Comparison of ENCODE assay signal across 18 cellular contexts in genomic region chr16:27511657-27512056, GRCh38. TPM values are rescaled to one million over a fixed set of nuclear protein-coding genes. Genes with fewer than 3 reads are reported as not detected.
DNase-seq lines count a peak whose midpoint lies in the region; ATAC-seq and TF ChIP-seq lines count a peak whose summit lies in the region.
"Had no signal": no experiment of that assay in that cellular context is flagged by ENCODE, and none has a peak within 500 bp of the region (broad histone marks: within the 10 kb centered on the region; RNA-seq: fewer than 3 reads in every experiment).

No MANE protein-coding gene starts in this region.

- TF ChIP-seq CTCF in brain (conservative IDR thresholded peaks at IDR 0.05) (no peak), fibroblast of villous mesenchyme (IDR thresholded peaks at IDR 0.05; ENCODE audit: insufficient read depth, low read depth, low read length) (no peak), colonic mucosa (IDR thresholded peaks at IDR 0.05) (no peak)

- H3K9me3 ChIP-seq in stomach smooth muscle (ENCODE audit: control insufficient read depth in 2 of 2, low read length in 2 of 2) (no peaks in the 10 kb centered on the region), colonic mucosa (no peaks in the 10 kb centered on the region)
- H3K9me3 ChIP-seq: BE2C had no signal

- peaks cover 97% of the 10 kb centered on the region for H3K36me3 Mint-ChIP-seq in brain

- intact Hi-C loops in colonic mucosa (cut with DNase I) = no loop called here

- ATAC-seq in GM19023 (IDR thresholded peaks at IDR 0.05; ENCODE audit: unreplicated experiment) = no peak

- H3K4me1 ChIP-seq in stomach smooth muscle (ENCODE audit: control insufficient read depth, insufficient read depth, low read length) = peaks cover 37% of the 10 kb centered on the region
- no peaks in the 10 kb centered on the region for H3K4me1 ChIP-seq in colonic mucosa
- H3K4me1 ChIP-seq: BE2C had no signal

- H3K4me3 ChIP-seq in fibroblast of villous mesenchyme (ENCODE audit: low read depth, low read length) (no peak overlapping the region), stomach smooth muscle (ENCODE audit: low read length in 2 of 2) (no peak overlapping the region), colonic mucosa (no peak overlapping the region)
- H3K4me3 ChIP-seq: skin epidermis had no signal

- H3K36me3 ChIP-seq in stomach smooth muscle (ENCODE audit: control insufficient read depth in 2 of 2, insufficient read depth in 2 of 2, low read length in 2 of 2) (peaks cover 30 to 47% of the 10 kb centered on the region in 2 donors), colonic mucosa (peaks cover 21% of the 10 kb centered on the region)

- H3K27ac Mint-ChIP-seq in brain = peak overlapping the region; percentile 35 to 93 (median 74)

- H3K27ac ChIP-seq in stomach smooth muscle (ENCODE audit: low read length) (peak overlapping the region; percentile 80), colonic mucosa (no peak overlapping the region)
- H3K27ac ChIP-seq: skin epidermis had no signal

- H3K27me3 Mint-ChIP-seq in brain = no peaks in the 10 kb centered on the region

- peaks cover 0 to 6% (median 0%) of the 10 kb centered on the region in 5 experiments for H3K9me3 Mint-ChIP-seq in brain
- H3K9me3 Mint-ChIP-seq: H9 had no signal

- H3K4me3 Mint-ChIP-seq in brain = peak overlapping the region in 1 of 5 experiments; percentile 30
- H3K4me3 Mint-ChIP-seq: H9 had no signal

- peaks cover 11% of the 10 kb centered on the region for H3K4me1 Mint-ChIP-seq in brain
- H3K4me1 Mint-ChIP-seq: H9 had no signal

- peak; percentile 39 for DNase-seq in fibroblast of villous mesenchyme (ENCODE audit: low read depth)
- peak; percentile 46 for DNase-seq in mucosa of gallbladder (ENCODE audit: low spot score)
- no peak for DNase-seq in colonic mucosa
- DNase-seq in DMS79 treated with DMSO at 0.1 percent for 48 hours (lab: John Stamatoyannopoulos, UW) = no peak
- DNase-seq: activated CD4-positive, CD25-positive, alpha-beta regulatory T cell treated with anti-CD3 and anti-CD28 coated beads, Interleukin-2, amount 50 U/mL, for 72 hours; activated effector memory CD4-positive, alpha-beta T cell treated with Interleukin-2 at 50 U/mL for 16 hours; BE2C; effector memory CD4-positive, alpha-beta T cell; foreskin melanocyte; H9; Kasumi-1; mesenchymal stem cell; SHP77; stimulated activated CD4-positive, alpha-beta T cell treated with anti-CD3 and anti-CD28 coated beads, Interleukin-4, amount 100 ng/mL, for 4 hours had no signal

- H3K27me3 ChIP-seq in stomach smooth muscle (ENCODE audit: control insufficient read depth in 1 of 2, insufficient read depth in 2 of 2, low read length in 2 of 2) = no peaks in the 10 kb centered on the region
- H3K27me3 ChIP-seq in colonic mucosa = no peaks in the 10 kb centered on the region
- H3K27me3 ChIP-seq: BE2C had no signal

- H3K9ac ChIP-seq in stomach smooth muscle (ENCODE audit: low read length in 2 of 2) (peak overlapping the region in 1 of 2 donors; percentile 42), colonic mucosa (ENCODE audit: low read depth in 2 of 2, low read length in 2 of 2) (no peak overlapping the region)

RNA-seq across cellular contexts. Expression of gene GTF3C1, which starts 38.1 kb away (rescaled TPM):
- 111 TPM for polyA plus RNA-seq in brain (ENCODE audit: insufficient read depth, low read depth, low replicate concordance)
- 97.0 and 101 TPM in 2 replicates for total RNA-seq in fibroblast of villous mesenchyme
- 70.9 TPM for total RNA-seq in mucosa of gallbladder
- total RNA-seq in colonic mucosa = 10 to 100 TPM; 40.1 to 67.8 TPM

RNA-seq across cellular contexts. Expression of gene KATNIP, which starts 38.3 kb away (rescaled TPM):
- polyA plus RNA-seq in brain (ENCODE audit: insufficient read depth, low read depth, low replicate concordance) = 13.5 TPM
- total RNA-seq in fibroblast of villous mesenchyme = 25.1 and 25.5 TPM in 2 replicates
- 38.9 TPM for total RNA-seq in mucosa of gallbladder
- 10 to 100 TPM; 23.6 to 34.1 TPM for total RNA-seq in colonic mucosa

Comparison
In these comparisons a context has a peak if more than half of its experiments do, and no peak if none do; other contexts are left out.
1. DNase-seq: peak in fibroblast of villous mesenchyme (single experiment) and mucosa of gallbladder (single experiment); none in colonic mucosa (single experiment) and DMS79 treated with DMSO at 0.1 percent for 48 hours (single experiment).